In the genomic region with DNA sequence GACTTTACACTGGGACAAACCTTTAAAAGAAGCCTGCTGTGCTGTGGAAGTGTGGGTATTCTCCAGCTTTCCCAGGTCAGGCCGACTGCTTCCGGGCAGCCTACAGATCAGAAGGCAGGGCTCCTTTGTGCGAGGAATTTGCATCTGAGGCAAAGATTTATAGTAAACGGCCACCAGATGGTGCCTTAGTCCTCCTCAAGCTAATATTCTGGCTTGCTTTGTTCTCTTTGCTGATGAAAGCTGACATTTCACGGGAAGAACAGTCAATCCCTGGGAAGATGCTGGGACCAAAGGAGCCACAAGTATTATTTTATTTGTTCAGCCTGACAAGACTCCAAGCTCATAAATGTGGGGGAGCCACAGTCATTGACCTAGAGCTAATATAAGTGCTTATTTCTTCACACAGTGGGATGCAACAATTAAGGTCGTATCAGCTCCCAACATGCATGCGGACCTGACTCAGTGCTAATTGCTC, we compare ENCODE assay signal across 8 cellular contexts.
A peak's percentile ranks its signal among the peaks of the same experiment; 100 is the strongest.
DNase-seq lines count a peak whose midpoint lies in the region; ATAC-seq, FAIRE-seq and TF ChIP-seq lines count a peak whose summit lies in the region.

No MANE protein-coding gene starts in this region.

- H4K20me1 ChIP-seq in keratinocyte (ENCODE audit: control insufficient read depth, extremely low read depth, insufficient read depth, low read length): no peaks in the 10 kb centered on the region

- H3K9ac ChIP-seq in keratinocyte (ENCODE audit: control insufficient read depth, extremely low read depth, insufficient read depth, low read length): no peak overlapping the region

- no peak overlapping the region for H3K4me3 ChIP-seq in AG09309 (ENCODE audit: control insufficient read depth, low read depth, low read length)
- H3K4me3 ChIP-seq in keratinocyte (ENCODE audit: control insufficient read depth in 2 of 3, extremely low read depth in 1 of 3, insufficient read depth in 2 of 3, low read depth in 1 of 3, low read length in 3 of 3): no peak overlapping the region

- ATAC-seq in GM18519 (IDR thresholded peaks at IDR 0.05; ENCODE audit: low FRiP score, unreplicated experiment) (peak; percentile 56), HG03064 (IDR thresholded peaks at IDR 0.05; ENCODE audit: low read depth, unreplicated experiment) (peak; percentile 60)

- H3K79me2 ChIP-seq in keratinocyte (ENCODE audit: control insufficient read depth, insufficient read depth, low read length): no peaks in the 10 kb centered on the region

- H3K27ac ChIP-seq in keratinocyte (ENCODE audit: control insufficient read depth, insufficient read depth, low read length): no peak overlapping the region

- dilution Hi-C loops in keratinocyte (cut with MboI; ENCODE audit: extremely low pct_ligation_motif_present, low sequenced_read_pairs): no loop called here

- peak; percentile 65 for TF ChIP-seq CTCF in AG09309 (IDR thresholded peaks at IDR 0.05; ENCODE audit: control insufficient read depth, insufficient read depth, low read depth, low read length, missing control alignments)
- TF ChIP-seq CTCF in keratinocyte (optimal IDR thresholded peaks at IDR 0.05 in 1 of 3, IDR thresholded peaks at IDR 0.05 in 1 of 3, conservative IDR thresholded peaks at IDR 0.05 in 1 of 3; ENCODE audit: extremely low read depth in 1 of 3, insufficient read depth in 2 of 3, low read length in 3 of 3): peak; percentile 50 to 73 (median 68)

- peak overlapping the region; percentile 29 for H3K4me2 ChIP-seq in keratinocyte (ENCODE audit: control insufficient read depth, extremely low read depth, insufficient read depth, low read depth, low read length)

- no peaks in the 10 kb centered on the region for H3K9me1 ChIP-seq in keratinocyte (ENCODE audit: control insufficient read depth, extremely low read depth, insufficient read depth, low read length)

- H3K4me1 ChIP-seq in keratinocyte (ENCODE audit: control insufficient read depth, extremely low read depth, insufficient read depth, low read length): peaks cover 15% of the 10 kb centered on the region

- FAIRE-seq in keratinocyte (lab: Jason Lieb, UNC): peak; percentile 92

- no peaks in the 10 kb centered on the region for H3K27me3 ChIP-seq in keratinocyte (ENCODE audit: control insufficient read depth, extremely low read depth, insufficient read depth, low read length)

- DNase-seq in AG09309 (ENCODE audit: low read depth) (peak; percentile 47), NCI-H2081 treated with DMSO at 0.1 percent for 48 hours (lab: John Stamatoyannopoulos, UW) (peak; percentile 40), T1000 (lab: John Stamatoyannopoulos, UW) (peak; percentile 26), keratinocyte (ENCODE audit: low read depth, low spot score) (peak; percentile 26)
- peak; percentile 55 for DNase-seq in central memory CD4-positive, alpha-beta T cell
- peak; percentile 34 for DNase-seq in stimulated activated CD4-positive, alpha-beta T cell treated with anti-CD3 and anti-CD28 coated beads, Interleukin-1b, Interleukin-23, amount 100 ng/mL, for 48 hours

- H2AFZ ChIP-seq in keratinocyte (ENCODE audit: control insufficient read depth, low read length): peak overlapping the region; percentile 87

- H3K9me3 ChIP-seq in keratinocyte (ENCODE audit: control insufficient read depth, low read depth, low read length): no peaks in the 10 kb centered on the region

- H3K36me3 ChIP-seq in keratinocyte (ENCODE audit: control insufficient read depth in 2 of 2, extremely low read depth in 1 of 2, insufficient read depth in 2 of 2, low read length in 2 of 2): no peaks in the 10 kb centered on the region
